12 cellular contexts compared by ENCODE assay signal in the genomic region with DNA sequence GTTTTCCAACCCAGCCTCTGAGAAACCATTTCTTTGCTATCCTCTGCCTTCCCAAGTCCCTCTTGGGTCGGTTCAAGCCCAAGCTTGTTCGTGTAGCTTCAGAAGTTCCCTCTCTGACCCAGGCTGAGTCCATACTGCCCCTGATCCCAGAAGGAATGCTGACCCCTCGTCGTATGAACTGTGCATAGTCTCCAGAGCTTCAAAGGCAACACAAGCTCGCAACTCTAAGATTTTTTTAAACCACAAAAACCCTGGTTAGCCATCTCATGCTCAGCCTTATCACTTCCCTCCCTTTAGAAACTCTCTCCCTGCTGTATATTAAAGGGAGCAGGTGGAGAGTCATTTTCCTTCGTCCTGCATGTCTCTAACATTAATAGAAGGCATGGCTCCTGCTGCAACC. TPM values are rescaled to one million over a fixed set of nuclear protein-coding genes. Genes with fewer than 3 reads are reported as not detected.
DNase-seq lines count a peak whose midpoint lies in the region; ATAC-seq, FAIRE-seq and TF ChIP-seq lines count a peak whose summit lies in the region.
"Had no signal": no experiment of that assay in that cellular context is flagged by ENCODE, and none has a peak within 500 bp of the region (broad histone marks: within the 10 kb centered on the region; RNA-seq: fewer than 3 reads in every experiment).

No MANE protein-coding gene starts in this region.

- H3K4me1 Mint-ChIP-seq in CD4-positive, alpha-beta memory T cell: peaks cover 30 to 67% (median 37%) of the 10 kb centered on the region in 4 donors
- peaks cover 50% of the 10 kb centered on the region for H3K4me1 Mint-ChIP-seq in T-helper 17 cell

- intact Hi-C loops in CD4-positive, alpha-beta memory T cell (cut with micrococcal nuclease): no loop called here
- intact Hi-C loops in prostate gland (cut with DNase I): no loop called here

- WGBS in prostate gland: 66% methylated on average over 6 of the region's 6 CpGs

- no peak for ATAC-seq in T-helper 17 cell
- ATAC-seq in activated CD4-positive, CD25-positive, alpha-beta regulatory T cell treated with anti-CD3 and anti-CD28 coated beads, Interleukin-2, amount 50 U/mL, for 24 hours: no peak

- TF ChIP-seq POLR2A in prostate gland (IDR thresholded peaks at IDR 0.05): no peak

- peaks cover 45 to 89% of the 10 kb centered on the region in 2 donors for H3K36me3 Mint-ChIP-seq in CD4-positive, alpha-beta memory T cell
- peaks cover 4% of the 10 kb centered on the region for H3K36me3 Mint-ChIP-seq in T-helper 17 cell (ENCODE audit: low read depth)

- H3K27me3 Mint-ChIP-seq in CD4-positive, alpha-beta memory T cell: no peaks in the 10 kb centered on the region
- no peaks in the 10 kb centered on the region for H3K27me3 Mint-ChIP-seq in T-helper 17 cell

- DNase-seq in CD4-positive, alpha-beta memory T cell: no peak
- DNase-seq in T-helper 17 cell (no peak), epithelial cell of prostate (ENCODE audit: low read depth, low spot score) (no peak), prostate gland (ENCODE audit: low spot score) (no peak), D341Med (ENCODE audit: low spot score) (no peak), RCC 7860 (ENCODE audit: low spot score) (no peak)
- no peak for DNase-seq in stimulated activated CD4-positive, alpha-beta T cell treated with anti-CD3 and anti-CD28 coated beads, Interleukin-4, amount 100 ng/mL, for 1 hour
- DNase-seq: NCI-H146, PC-9 had no signal

- H3K9me3 Mint-ChIP-seq in CD4-positive, alpha-beta memory T cell: no peaks in the 10 kb centered on the region

- peaks cover 48% of the 10 kb centered on the region for H3K4me1 ChIP-seq in CD4-positive, alpha-beta memory T cell (ENCODE audit: insufficient read depth, low read length)
- H3K4me1 ChIP-seq in prostate gland (replicated peaks): peaks cover 8% of the 10 kb centered on the region

- FAIRE-seq in RCC 7860 (lab: Jason Lieb, UNC): no peak
- FAIRE-seq: H1, TTC549 had no signal

- POLR2A ChIA-PET in CD4-positive, alpha-beta memory T cell (lab: Charles Lee; ENCODE audit: partially characterized antibody): interaction anchor here (1.1 to 19.2 kb wide), 2 partner anchors 10 to 28 kb away, joined by 5 to 786 read pairs; no protein-coding TSS in a partner anchor

- peak overlapping the region; percentile 23 for H3K27ac ChIP-seq in CD4-positive, alpha-beta memory T cell (ENCODE audit: low read depth, low read length)
- H3K27ac ChIP-seq in epithelial cell of prostate (peak overlapping the region; percentile 65), prostate gland (peak overlapping the region; percentile 59 to 63)
- H3K27ac ChIP-seq: PC-9 had no signal

- H3K4me3 Mint-ChIP-seq in CD4-positive, alpha-beta memory T cell: no peak overlapping the region
- H3K4me3 Mint-ChIP-seq in T-helper 17 cell: no peak overlapping the region

- CTCF ChIA-PET in CD4-positive, alpha-beta memory T cell (lab: Charles Lee; ENCODE audit: partially characterized antibody): interaction anchor here (1.4 to 18.9 kb wide), 5 partner anchors 9 to 99 kb away, joined by 3 to 550 read pairs (median 226); no protein-coding TSS in a partner anchor

- H3K9me3 ChIP-seq in CD4-positive, alpha-beta memory T cell (ENCODE audit: control insufficient read depth in 1 of 2, low read length in 2 of 2): no peaks in the 10 kb centered on the region
- no peaks in the 10 kb centered on the region for H3K9me3 ChIP-seq in T-helper 17 cell (ENCODE audit: control insufficient read depth, low read length, poor library complexity, severe bottlenecking)
- no peaks in the 10 kb centered on the region for H3K9me3 ChIP-seq in prostate gland

- H3K27me3 ChIP-seq in CD4-positive, alpha-beta memory T cell (ENCODE audit: insufficient read depth, low read length): no peaks in the 10 kb centered on the region
- H3K27me3 ChIP-seq in prostate gland (replicated peaks; ENCODE audit: insufficient read depth): no peaks in the 10 kb centered on the region

- no peak for TF ChIP-seq CTCF in prostate gland (IDR thresholded peaks at IDR 0.05)

- peaks cover 81% of the 10 kb centered on the region for H3K36me3 ChIP-seq in CD4-positive, alpha-beta memory T cell (ENCODE audit: insufficient read depth, low read length)
- no peaks in the 10 kb centered on the region for H3K36me3 ChIP-seq in prostate gland

- no peak overlapping the region for H3K4me3 ChIP-seq in CD4-positive, alpha-beta memory T cell (ENCODE audit: low read length in 2 of 2)
- H3K4me3 ChIP-seq in prostate gland: no peak overlapping the region
- H3K4me3 ChIP-seq: PC-9 had no signal

- peak overlapping the region; percentile 53 to 94 (median 85) for H3K27ac Mint-ChIP-seq in CD4-positive, alpha-beta memory T cell
- peak overlapping the region; percentile 100 for H3K27ac Mint-ChIP-seq in T-helper 17 cell

RNA-seq across cellular contexts. Expression of a gene that starts 23.8 kb away (rescaled TPM):
- total RNA-seq in CD4-positive, alpha-beta memory T cell: 10 to 100 TPM; 53.5 to 54.5 TPM
- polyA plus RNA-seq in CD4-positive, alpha-beta memory T cell: 10 to 100 TPM; 33.5 to 38.9 TPM
- total RNA-seq in T-helper 17 cell (10 to 100 TPM; 43.6 to 45.4 TPM), prostate gland (10 to 100 TPM; 42.8 to 60.2 TPM)

RNA-seq across cellular contexts. Expression of a gene that starts 46.8 kb away (rescaled TPM):
- total RNA-seq in CD4-positive, alpha-beta memory T cell: 1 to 10 TPM in 1 of 2 experiments, under 1 TPM in 1; 0.78 to 1.2 TPM
- under 1 TPM in 1 of 2 donors, not detected in 1; 0.22 TPM for polyA plus RNA-seq in CD4-positive, alpha-beta memory T cell
- total RNA-seq in T-helper 17 cell (1 to 10 TPM; 3.0 to 3.6 TPM), prostate gland (1 to 10 TPM; 2.6 to 9.7 TPM)
